ENCODE assay signal across 9 cellular contexts in the genomic region with DNA sequence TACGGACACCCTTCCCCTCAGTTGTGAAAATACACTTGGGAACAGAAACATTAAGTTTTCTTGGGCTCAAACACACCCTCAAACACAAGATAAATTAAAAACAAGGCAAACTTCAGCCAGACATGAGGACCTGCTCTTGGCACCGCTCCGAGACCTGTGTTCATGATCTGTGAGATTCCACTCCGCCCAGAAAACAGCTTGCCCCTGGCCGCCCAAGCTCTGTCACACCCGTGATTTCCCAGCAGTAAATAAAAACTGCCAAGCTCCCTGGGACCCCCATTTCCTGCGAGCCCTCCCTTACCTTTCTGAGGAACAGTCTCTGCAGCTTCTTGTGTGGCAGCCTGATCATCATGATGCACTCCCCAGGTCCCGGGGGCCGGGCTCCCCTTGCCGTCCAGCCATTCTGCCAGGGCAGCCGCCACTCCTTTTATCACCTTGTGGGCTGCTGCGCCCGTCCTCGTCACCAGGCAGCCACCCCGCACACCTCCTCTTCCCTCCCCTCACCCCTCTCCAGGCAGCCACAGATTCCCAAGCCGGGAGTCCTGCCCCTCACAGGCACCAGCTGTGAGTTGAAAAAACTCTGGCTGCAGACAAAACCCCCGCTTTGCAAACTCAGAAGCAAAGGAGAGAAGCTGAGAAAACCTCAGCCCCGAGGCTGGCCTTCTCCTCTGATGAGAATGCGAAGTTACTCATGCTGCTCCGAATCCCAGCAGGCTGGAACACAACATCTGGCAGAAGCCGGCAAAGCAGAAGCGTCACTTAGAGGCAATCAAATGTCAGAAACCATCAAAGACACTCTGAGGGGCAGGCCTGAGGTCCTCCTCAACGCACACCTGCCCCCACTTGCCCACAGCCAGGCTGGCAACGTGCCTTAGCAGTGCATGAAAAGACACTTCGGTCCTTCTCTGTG.
A peak's percentile ranks its signal among the peaks of the same experiment; 100 is the strongest.
DNase-seq lines count a peak whose midpoint lies in the region; ATAC-seq, FAIRE-seq and TF ChIP-seq lines count a peak whose summit lies in the region.
"Had no signal": no experiment of that assay in that cellular context is flagged by ENCODE, and none has a peak within 500 bp of the region (broad histone marks: within the 10 kb centered on the region; RNA-seq: fewer than 3 reads in every experiment).

No MANE protein-coding gene starts in this region.

- peak; percentile 41 for ATAC-seq in HG02610 (IDR thresholded peaks at IDR 0.05; ENCODE audit: unreplicated experiment)
- ATAC-seq in lower lobe of right lung, result peak; percentile 52 to 61

- no peak overlapping the region for H3K18ac ChIP-seq in H9 (ENCODE audit: insufficient read length, low read depth, low read length)

- peak overlapping the region; percentile 74 for H3K4me3 Mint-ChIP-seq in astrocyte (ENCODE audit: unreplicated experiment)
- peak overlapping the region in 1 of 2 experiments; percentile 63; a peak in 2 of 5 replicates for H3K4me3 Mint-ChIP-seq in H9
- H3K4me3 Mint-ChIP-seq: stimulated activated naive CD8-positive, alpha-beta T cell treated with anti-CD3 and anti-CD28 coated beads, Interleukin-15, Interleukin-2, amounts not matched to agents 100 ng/mL and 50 ng/mL, for 24 hours had no signal

- no peak for FAIRE-seq in astrocyte (lab: Jason Lieb, UNC)
- FAIRE-seq in GM19239 (lab: Jason Lieb, UNC), result no peak

- H3K36me3 Mint-ChIP-seq in astrocyte (ENCODE audit: low read depth, unreplicated experiment), result no peaks in the 10 kb centered on the region
- no peaks in the 10 kb centered on the region for H3K36me3 Mint-ChIP-seq in H9 (ENCODE audit: insufficient read depth in 1 of 3, low read depth in 3 of 3)

- H2BK20ac ChIP-seq in H9 (ENCODE audit: low read depth, low read length, poor library complexity, severe bottlenecking), result no peak overlapping the region

- intact Hi-C loops in lower lobe of right lung (cut with DNase I), result no loop called here

- TF ChIP-seq CTCF in AG04450 (IDR thresholded peaks at IDR 0.05; ENCODE audit: low read depth, low read length) (no peak), astrocyte (IDR thresholded peaks at IDR 0.05; ENCODE audit: insufficient read depth, low read depth, low read length) (no peak), lower lobe of right lung (IDR thresholded peaks at IDR 0.05) (no peak), H9 (conservative IDR thresholded peaks at IDR 0.05) (no peak)

- H4K5ac ChIP-seq in H9 (ENCODE audit: insufficient read length, low read depth, low read length), result no peak overlapping the region

- no peak overlapping the region for H3T11ph ChIP-seq in H9 (ENCODE audit: low read length)

- H3K36me3 ChIP-seq in astrocyte (ENCODE audit: insufficient read depth, low read length) (no peaks in the 10 kb centered on the region), lower lobe of right lung (no peaks in the 10 kb centered on the region)

- no peak overlapping the region for H3K14ac ChIP-seq in H9 (ENCODE audit: insufficient read depth, low read length)

- H3K56ac ChIP-seq in H9 (ENCODE audit: insufficient read length, low read depth, low read length), result no peak overlapping the region

- DNase-seq in AG04450 (ENCODE audit: low read depth, low spot score) (no peak), astrocyte (ENCODE audit: low read depth) (peak; percentile 33), lower lobe of right lung (no peak), H9 (no peak), substantia nigra (lab: John Stamatoyannopoulos, UW) (no peak), GM19239 (ENCODE audit: insufficient read length, low spot score) (no peak), erythroblast (lab: John Stamatoyannopoulos, UW) (no peak)

- H2AFZ ChIP-seq in astrocyte (ENCODE audit: low read depth, low read length), result peak overlapping the region; percentile 61
- no peak overlapping the region for H2AFZ ChIP-seq in H9 (ENCODE audit: low read length)

- WGBS in H9 (ENCODE audit: extremely low coverage, insufficient read length, low lambda C conversion rate), result no CpG with 5 or more reads among the region's 25 CpGs

- POLR2A ChIA-PET in AG04450 (lab: Yijun Ruan, JAX), result no interaction called here

- TF ChIP-seq POLR2A in erythroblast (IDR thresholded peaks at IDR 0.05; ENCODE audit: low read length), result no peak

- no peak overlapping the region for H4K91ac ChIP-seq in H9 (ENCODE audit: insufficient read length, low read depth, low read length)

- H3K27me3 ChIP-seq in AG04450 (ENCODE audit: control insufficient read depth, insufficient read depth, low read length) (peaks cover 26% of the 10 kb centered on the region), astrocyte (ENCODE audit: insufficient read depth, low read length) (peaks cover 10% of the 10 kb centered on the region), lower lobe of right lung (ENCODE audit: low read depth) (no peaks in the 10 kb centered on the region), H9 (ENCODE audit: insufficient read depth, low read length) (no peaks in the 10 kb centered on the region)

- H3K27ac ChIP-seq in AG04450 (ENCODE audit: low read depth, low read length) (no peak overlapping the region), astrocyte (ENCODE audit: low read depth, low read length) (no peak overlapping the region), lower lobe of right lung (no peak overlapping the region), H9 (ENCODE audit: insufficient read length, low read depth, low read length) (no peak overlapping the region), substantia nigra (ENCODE audit: low read depth, low read length, poor library complexity, severe bottlenecking) (no peak overlapping the region)

- no peak overlapping the region for H2BK12ac ChIP-seq in H9 (ENCODE audit: insufficient read length, low read depth, low read length)

- H3K9ac ChIP-seq in astrocyte (ENCODE audit: low read length) (no peak overlapping the region), H9 (ENCODE audit: extremely low read depth, insufficient read length, low read length) (no peak overlapping the region)

- no peak overlapping the region for H3K4ac ChIP-seq in H9 (ENCODE audit: low read depth, low read length)

- peaks cover 4% of the 10 kb centered on the region for H3K27me3 Mint-ChIP-seq in astrocyte (ENCODE audit: low read depth, unreplicated experiment)
- H3K27me3 Mint-ChIP-seq in H9 (ENCODE audit: low read depth), result peaks cover 22% of the 10 kb centered on the region

- H3K79me2 ChIP-seq in astrocyte (ENCODE audit: insufficient read depth, low read length) (no peaks in the 10 kb centered on the region), H9 (ENCODE audit: insufficient read depth, low read length) (no peaks in the 10 kb centered on the region)

- no peaks in the 10 kb centered on the region for H3K23me2 ChIP-seq in H9 (ENCODE audit: insufficient read length, low read depth, low read length, poor library complexity, severe bottlenecking)

- CTCF ChIA-PET in AG04450 (lab: Charles Lee), result interaction anchor here (0.8 to 3.4 kb wide), 2 partner anchors 17 to 232 kb away, joined by 3 to 23 read pairs; no protein-coding TSS in a partner anchor

- no peak overlapping the region for H2BK15ac ChIP-seq in H9 (ENCODE audit: low read depth, low read length)

- H3K27ac Mint-ChIP-seq in astrocyte (ENCODE audit: unreplicated experiment) (peak overlapping the region; percentile 92), H9 (peak overlapping the region in 1 of 3 experiments; percentile 95; a peak in 2 of 7 replicates)
- H3K27ac Mint-ChIP-seq: stimulated activated naive CD8-positive, alpha-beta T cell treated with anti-CD3 and anti-CD28 coated beads, Interleukin-15, Interleukin-2, amounts not matched to agents 100 ng/mL and 50 ng/mL, for 24 hours had no signal

- H4K8ac ChIP-seq in H9 (replicated peaks; ENCODE audit: insufficient read length, low read depth, low read length), result no peak overlapping the region

- H2AK5ac ChIP-seq in H9 (ENCODE audit: insufficient read length, low read length), result no peak overlapping the region

- no peak overlapping the region for H2BK5ac ChIP-seq in H9 (ENCODE audit: insufficient read length, low read length)

- peak overlapping the region; percentile 80 for H3K4me2 ChIP-seq in astrocyte (ENCODE audit: low read length)
- no peak overlapping the region for H3K4me2 ChIP-seq in H9 (ENCODE audit: insufficient read depth, insufficient read length, low read length)

- no peaks in the 10 kb centered on the region; the same call in 1 of the 2 replicates for H3K9me3 ChIP-seq in AG04450 (ENCODE audit: control insufficient read depth, insufficient read depth, low read length)
- no peaks in the 10 kb centered on the region for H3K9me3 ChIP-seq in astrocyte (ENCODE audit: insufficient read depth, low read depth, low read length)
- H3K9me3 ChIP-seq in lower lobe of right lung, result no peaks in the 10 kb centered on the region
- H3K9me3 ChIP-seq in H9 (ENCODE audit: control insufficient read depth, low read depth, low read length), result no peaks in the 10 kb centered on the region

- H3K4me1 Mint-ChIP-seq in astrocyte (ENCODE audit: low read depth, unreplicated experiment) (peaks cover 37% of the 10 kb centered on the region), H9 (peaks cover 38 to 53% of the 10 kb centered on the region in 2 experiments)

- peaks cover 3% of the 10 kb centered on the region for H3K4me1 ChIP-seq in astrocyte (ENCODE audit: insufficient read depth, low read length)
- peaks cover 20% of the 10 kb centered on the region for H3K4me1 ChIP-seq in lower lobe of right lung
- no peaks in the 10 kb centered on the region for H3K4me1 ChIP-seq in H9 (ENCODE audit: insufficient read depth, low read length)

- H4K20me1 ChIP-seq in astrocyte (ENCODE audit: insufficient read depth, low read length) (no peaks in the 10 kb centered on the region), H9 (ENCODE audit: control insufficient read depth, insufficient read depth, insufficient read length) (no peaks in the 10 kb centered on the region)

- no peaks in the 10 kb centered on the region for H3K79me1 ChIP-seq in H9 (ENCODE audit: insufficient read depth, low read depth, low read length, poor library complexity, severe bottlenecking)

- no peak overlapping the region for H3K23ac ChIP-seq in H9 (ENCODE audit: insufficient read length, low read depth, low read length)

- peak overlapping the region; percentile 29 for H3K4me3 ChIP-seq in AG04450 (ENCODE audit: low read depth, low read length)
- no peak overlapping the region for H3K4me3 ChIP-seq in astrocyte (ENCODE audit: insufficient read depth, low read depth, low read length)
- H3K4me3 ChIP-seq in lower lobe of right lung, result peak overlapping the region; percentile 20

- H2BK120ac ChIP-seq in H9 (ENCODE audit: low read depth, low read length, poor library complexity, severe bottlenecking), result no peak overlapping the region

- no peaks in the 10 kb centered on the region for H3K9me3 Mint-ChIP-seq in astrocyte (ENCODE audit: unreplicated experiment)
- no peaks in the 10 kb centered on the region for H3K9me3 Mint-ChIP-seq in H9
- H3K9me3 Mint-ChIP-seq: stimulated activated naive CD8-positive, alpha-beta T cell treated with anti-CD3 and anti-CD28 coated beads, Interleukin-15, Interleukin-2, amounts not matched to agents 100 ng/mL and 50 ng/mL, for 24 hours had no signal
